Comparison of ENCODE assay signal across 9 cellular contexts in genomic region chr1:172144445-172145060, GRCh38.
DNase-seq lines count a peak whose midpoint lies in the region; TF ChIP-seq lines count a peak whose summit lies in the region.
"Had no signal": no experiment of that assay in that cellular context is flagged by ENCODE, and none has a peak within 500 bp of the region (broad histone marks: within the 10 kb centered on the region; RNA-seq: fewer than 3 reads in every experiment).

No MANE protein-coding gene starts in this region.

- H3K4me1 Mint-ChIP-seq in activated T-cell treated with anti-CD3 and anti-CD28 coated beads, Interleukin-2, amount 50 U/mL, for 24 hours (ENCODE audit: low read depth) = peaks cover 22% of the 10 kb centered on the region

- no peaks in the 10 kb centered on the region for H3K27me3 Mint-ChIP-seq in activated T-cell treated with anti-CD3 and anti-CD28 coated beads, Interleukin-2, amount 50 U/mL, for 24 hours

- CTCF ChIA-PET in RWPE1 (lab: Yijun Ruan, JAX) = no interaction called here

- peak overlapping the region; percentile 85 for H3K4me3 ChIP-seq in skeletal muscle cell (ENCODE audit: low read depth, low read length)

- in situ Hi-C loops in GM13977 (cut with MboI; ENCODE audit: low pct_unique_long_range_greater_than_20kb, low sequenced_read_pairs, unreplicated experiment) = no loop called here

- peak; percentile 89 for DNase-seq in ELR (ENCODE audit: low read depth)
- DNase-seq in amniotic epithelial cell (ENCODE audit: low read depth) = peak; percentile 58
- DNase-seq in hepatic stellate cell (ENCODE audit: low spot score) = peak; percentile 44
- peak; percentile 99 for DNase-seq in skeletal muscle cell (ENCODE audit: low read depth)
- no peak for DNase-seq in RWPE1 (ENCODE audit: low spot score)
- no peak for DNase-seq in activated T-cell treated with anti-CD3 and anti-CD28 coated beads, Interleukin-2, amount 50 U/mL, for 24 hours
- DNase-seq in GM13977 (ENCODE audit: low spot score) = no peak
- DNase-seq in activated CD4-positive, alpha-beta T cell treated with anti-CD3 and anti-CD28 coated beads, Interleukin-2, amount 50 U/mL, for 4 hours = no peak
- DNase-seq: activated naive CD4-positive, alpha-beta T cell treated with Interleukin-2 at 50 U/mL for 16 hours had no signal

- H3K4me3 Mint-ChIP-seq in activated T-cell treated with anti-CD3 and anti-CD28 coated beads, Interleukin-2, amount 50 U/mL, for 24 hours = no peak overlapping the region

- TF ChIP-seq CTCF in RWPE1 (conservative IDR thresholded peaks at IDR 0.05; ENCODE audit: low read depth) (no peak), GM13977 (IDR thresholded peaks at IDR 0.05; ENCODE audit: extremely low read depth, insufficient read depth, missing control alignments) (no peak)

- no peak overlapping the region for H3K27ac ChIP-seq in RWPE1

- no peaks in the 10 kb centered on the region for H3K36me3 Mint-ChIP-seq in activated T-cell treated with anti-CD3 and anti-CD28 coated beads, Interleukin-2, amount 50 U/mL, for 24 hours (ENCODE audit: low read depth)

- H3K27ac Mint-ChIP-seq in activated T-cell treated with anti-CD3 and anti-CD28 coated beads, Interleukin-2, amount 50 U/mL, for 24 hours = no peak overlapping the region

- POLR2A ChIA-PET in RWPE1 (lab: Yijun Ruan, JAX; ENCODE audit: low non-redundant PET) = no interaction called here

- no peaks in the 10 kb centered on the region for H3K9me3 Mint-ChIP-seq in activated T-cell treated with anti-CD3 and anti-CD28 coated beads, Interleukin-2, amount 50 U/mL, for 24 hours

Comparison
In these comparisons a context has a peak if more than half of its experiments do, and no peak if none do; other contexts are left out.
1. DNase-seq: peak in ELR (single experiment), amniotic epithelial cell (single experiment), hepatic stellate cell (single experiment) and skeletal muscle cell (single experiment); none in RWPE1 (single experiment), activated T-cell treated with anti-CD3 and anti-CD28 coated beads, Interleukin-2, amount 50 U/mL, for 24 hours (single experiment), GM13977 (single experiment) and activated CD4-positive, alpha-beta T cell treated with anti-CD3 and anti-CD28 coated beads, Interleukin-2, amount 50 U/mL, for 4 hours (0 of 2).